In the genomic region with DNA sequence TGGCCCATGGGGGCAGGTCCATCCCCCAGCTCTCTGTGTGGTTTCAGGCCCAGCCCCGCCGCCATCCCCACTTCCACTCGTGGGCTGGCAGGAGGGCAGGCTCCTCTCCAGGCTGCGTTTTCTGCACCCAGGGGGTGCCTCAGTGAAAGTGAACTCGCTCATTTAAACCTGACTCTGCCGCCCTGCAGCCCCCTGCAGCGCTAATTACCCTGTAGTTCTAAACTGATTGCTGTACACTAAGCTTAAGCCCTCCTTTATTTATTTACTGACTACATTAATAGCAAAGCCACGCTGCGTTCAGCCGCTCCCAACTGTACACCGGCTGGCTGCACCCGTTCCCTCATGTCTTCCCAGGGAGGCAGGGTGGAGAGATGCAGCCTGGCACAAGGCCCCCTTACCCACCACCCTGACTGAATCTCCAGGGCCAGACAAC, we compare ENCODE assay signal across 12 cellular contexts. TPM values are rescaled to one million over a fixed set of nuclear protein-coding genes. Genes with fewer than 3 reads are reported as not detected.
A peak's percentile ranks its signal among the peaks of the same experiment; 100 is the strongest.
DNase-seq lines count a peak whose midpoint lies in the region; ATAC-seq and TF ChIP-seq lines count a peak whose summit lies in the region.
"Had no signal": no experiment of that assay in that cellular context is flagged by ENCODE, and none has a peak within 500 bp of the region (broad histone marks: within the 10 kb centered on the region; RNA-seq: fewer than 3 reads in every experiment).

No MANE protein-coding gene starts in this region.

- POLR2A ChIA-PET in CD4-positive, alpha-beta T cell (lab: Charles Lee): interaction anchor here (0.7 to 1.1 kb wide), 2 partner anchors 94 to 201 kb away, joined by 3 read pairs; no protein-coding TSS in a partner anchor

- no peaks in the 10 kb centered on the region for H3K27me3 Mint-ChIP-seq in CD4-positive, alpha-beta T cell

- H3K9me3 ChIP-seq in right cardiac atrium (ENCODE audit: control insufficient read depth, low read length) (no peaks in the 10 kb centered on the region), thyroid gland (no peaks in the 10 kb centered on the region)
- no peaks in the 10 kb centered on the region for H3K9me3 ChIP-seq in CD4-positive, alpha-beta T cell (ENCODE audit: control insufficient read depth, low read length)

- CTCF ChIA-PET in CD4-positive, alpha-beta T cell (lab: Charles Lee): interaction anchor here (1.1 to 9.0 kb wide), 5 partner anchors 63 to 953 kb away, joined by 3 to 83 read pairs (median 10); no protein-coding TSS in a partner anchor

- intact Hi-C loops in right cardiac atrium (cut with DNase I) (loop anchor here (5.0 to 10.0 kb wide), 3 partner anchors 55 to 222 kb away; no protein-coding TSS in a partner anchor), thyroid gland (cut with DNase I) (no loop called here)
- intact Hi-C loops in CD4-positive, alpha-beta T cell (cut with DNase I, micrococcal nuclease): no loop called here

- H3K4me1 ChIP-seq in right cardiac atrium (ENCODE audit: control insufficient read depth, insufficient read depth, low read length) (peaks cover 15% of the 10 kb centered on the region), thyroid gland (peaks cover 42 to 47% of the 10 kb centered on the region in 2 donors)

- H3K27me3 ChIP-seq in right cardiac atrium (ENCODE audit: control insufficient read depth, insufficient read depth) (no peaks in the 10 kb centered on the region), thyroid gland (no peaks in the 10 kb centered on the region)
- H3K27me3 ChIP-seq in CD4-positive, alpha-beta T cell (ENCODE audit: control insufficient read depth, insufficient read depth, low read length): peaks cover 7% of the 10 kb centered on the region

- peak in 1 of 2 donors; percentile 1 for ATAC-seq in right cardiac atrium
- no peak for ATAC-seq in HG02759 (IDR thresholded peaks at IDR 0.05; ENCODE audit: unreplicated experiment)
- ATAC-seq in HG03135 (IDR thresholded peaks at IDR 0.05; ENCODE audit: unreplicated experiment): no peak
- ATAC-seq in CD4-positive, alpha-beta T cell (ENCODE audit: poor library complexity): no peak
- ATAC-seq: stimulated activated naive CD8-positive, alpha-beta T cell treated with anti-CD3 and anti-CD28 coated beads, Interleukin-15, Interleukin-2, amounts not matched to agents 100 U/mL and 50 U/mL, for 24 hours had no signal

- H3K27ac ChIP-seq in right cardiac atrium (ENCODE audit: low read length): peak overlapping the region; percentile 13
- peak overlapping the region in 2 of 3 donors; percentile 2 to 87 for H3K27ac ChIP-seq in thyroid gland
- H3K27ac ChIP-seq in CD4-positive, alpha-beta T cell (ENCODE audit: low read depth, low read length): no peak overlapping the region

- H3K4me3 ChIP-seq in right cardiac atrium (ENCODE audit: low read length) (no peak overlapping the region), thyroid gland (replicated peaks in 1 of 3) (no peak overlapping the region)

- TF ChIP-seq CTCF in thyroid gland (IDR thresholded peaks at IDR 0.05): no peak
- TF ChIP-seq CTCF in CD4-positive, alpha-beta T cell (IDR thresholded peaks at IDR 0.05): no peak

- no peak for TF ChIP-seq POLR2A in thyroid gland (IDR thresholded peaks at IDR 0.05)

- H3K9me3 Mint-ChIP-seq in CD4-positive, alpha-beta T cell: no peaks in the 10 kb centered on the region
- H3K9me3 Mint-ChIP-seq: CD8-positive, alpha-beta memory T cell; mesothelial cell of epicardium had no signal

- no peak overlapping the region for H3K27ac Mint-ChIP-seq in CD4-positive, alpha-beta T cell
- H3K27ac Mint-ChIP-seq: mesothelial cell of epicardium had no signal

- 83% methylated on average over 12 of the region's 12 CpGs for WGBS in right cardiac atrium
- WGBS in thyroid gland, 2 donors: 89 to 92% methylated on average over 9 to 12 of the region's 12 CpGs

- no peaks in the 10 kb centered on the region for H3K36me3 Mint-ChIP-seq in CD4-positive, alpha-beta T cell (ENCODE audit: low read depth)
- H3K36me3 Mint-ChIP-seq: CD8-positive, alpha-beta memory T cell; mesothelial cell of epicardium had no signal

- H3K4me3 Mint-ChIP-seq in CD4-positive, alpha-beta T cell: no peak overlapping the region
- H3K4me3 Mint-ChIP-seq: CD8-positive, alpha-beta memory T cell; mesothelial cell of epicardium had no signal

- H3K36me3 ChIP-seq in thyroid gland: peaks cover 0 to 10% of the 10 kb centered on the region in 2 donors

- H3K4me1 Mint-ChIP-seq in CD4-positive, alpha-beta T cell (ENCODE audit: low read depth): no peaks in the 10 kb centered on the region

- DNase-seq in NCI-H1417 (lab: John Stamatoyannopoulos, UW) (peak in 2 of 3 experiments; percentile 96 to 99), NCI-H748 treated with DMSO at 0.1 percent for 48 hours (lab: John Stamatoyannopoulos, UW) (peak; percentile 70), right cardiac atrium (peak in 1 of 3 donors; percentile 81), thyroid gland (no peak)
- no peak for DNase-seq in CD4-positive, alpha-beta T cell
- DNase-seq: activated CD4-positive, alpha-beta T cell treated with anti-CD3 and anti-CD28 coated beads for 4 hours; CD8-positive, alpha-beta memory T cell; NCI-H1436; stimulated activated naive CD8-positive, alpha-beta T cell treated with anti-CD3 and anti-CD28 coated beads, Interleukin-15, Interleukin-2, amounts not matched to agents 100 U/mL and 50 U/mL, for 24 hours had no signal

RNA-seq across cellular contexts. Expression of gene NNMT, which starts 36.6 kb away (rescaled TPM):
- total RNA-seq in right cardiac atrium: 100 to 1,000 TPM in 1 of 4 donors, 10 to 100 TPM in 3; 16.8 to 183 (median 50.8) TPM
- 56.9 TPM for polyA plus RNA-seq in right cardiac atrium
- total RNA-seq in thyroid gland: 100 to 1,000 TPM in 3 of 4 donors, 10 to 100 TPM in 1; 78.1 to 459 (median 185) TPM
- not detected for total RNA-seq in CD4-positive, alpha-beta T cell
- total RNA-seq: CD8-positive, alpha-beta memory T cell had no signal
- polyA plus RNA-seq: CD8-positive, alpha-beta memory T cell had no signal

Comparison
In these comparisons a context has a peak if more than half of its experiments do, and no peak if none do; other contexts are left out.
1. DNase-seq: peak in NCI-H1417 (2 of 3) and NCI-H748 treated with DMSO at 0.1 percent for 48 hours (single experiment); none in thyroid gland (0 of 2) and CD4-positive, alpha-beta T cell (0 of 10).
2. RNA of gene NNMT, which starts 36.6 kb away (total RNA-seq): 78.1 to 459 TPM in thyroid gland and 16.8 to 183 TPM in right cardiac atrium; not detected in CD4-positive, alpha-beta T cell; every median in the first group is over 10 times any median in the second.
3. intact Hi-C loops: an anchor here in right cardiac atrium (5.0 to 10.0 kb wide); none called in thyroid gland and CD4-positive, alpha-beta T cell.